In the genomic region with DNA sequence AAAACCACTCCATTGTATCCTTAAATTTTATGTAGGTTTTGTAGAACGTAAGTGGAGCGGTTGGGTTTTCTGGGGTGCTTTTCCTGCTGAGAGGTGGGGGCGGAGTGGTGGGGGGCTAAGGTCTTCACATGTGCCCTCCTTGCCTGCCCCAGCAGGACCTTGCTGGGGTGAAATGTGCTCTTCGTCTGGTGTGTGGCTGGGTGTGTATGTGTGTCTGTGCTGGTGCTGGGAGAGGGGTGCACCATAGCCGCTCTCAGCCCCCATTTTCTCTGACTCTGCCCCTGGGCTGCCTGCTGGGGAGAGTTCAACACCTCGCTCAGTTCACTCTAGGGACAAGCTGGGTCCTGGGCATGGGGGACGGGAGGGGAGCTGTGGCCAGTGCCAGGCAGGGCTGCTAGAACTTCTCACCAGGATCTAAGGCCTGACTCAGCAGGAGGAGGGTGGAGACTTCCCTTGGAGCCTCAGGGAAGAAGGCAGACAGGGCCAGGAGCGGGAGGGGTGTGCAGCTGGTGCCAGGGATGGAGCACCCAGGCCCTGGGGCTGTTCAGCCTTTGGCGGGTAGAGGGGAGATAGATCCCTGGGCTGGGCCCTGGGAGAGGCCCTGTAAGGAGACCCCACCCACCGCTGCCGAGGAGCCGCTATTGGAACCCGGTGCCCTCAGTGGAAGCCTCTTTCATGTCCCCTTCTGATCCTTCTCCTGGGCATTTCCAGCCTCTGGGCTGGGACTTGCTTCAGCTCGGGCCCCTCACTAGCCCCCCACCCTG, we compare ENCODE assay signal across 9 cellular contexts. TPM values are rescaled to one million over a fixed set of nuclear protein-coding genes. Genes with fewer than 3 reads are reported as not detected.
DNase-seq lines count a peak whose midpoint lies in the region; ATAC-seq and TF ChIP-seq lines count a peak whose summit lies in the region.
"Had no signal": no experiment of that assay in that cellular context is flagged by ENCODE, and none has a peak within 500 bp of the region (broad histone marks: within the 10 kb centered on the region; RNA-seq: fewer than 3 reads in every experiment).

No MANE protein-coding gene starts in this region.

- H3K4me3 ChIP-seq in choroid plexus epithelial cell (ENCODE audit: low read depth, low read length) (no peak overlapping the region), lower lobe of right lung (peak overlapping the region; percentile 3)

- H3K9me3 ChIP-seq in lower lobe of right lung = no peaks in the 10 kb centered on the region

- no peaks in the 10 kb centered on the region for H3K36me3 ChIP-seq in lower lobe of right lung

- DNase-seq in NCI-H2171 (lab: John Stamatoyannopoulos, UW) (peak; percentile 34), choroid plexus epithelial cell (ENCODE audit: low read depth) (peak; percentile 45), lower lobe of right lung (no peak), iPS-NIHi11 (ENCODE audit: low spot score) (no peak), activated T-cell treated with anti-CD3 and anti-CD28 coated beads for 4 hours (no peak)
- DNase-seq in activated CD4-positive, alpha-beta T cell treated with anti-CD3 and anti-CD28 coated beads, Interleukin-2, amount 50 U/mL, for 4 hours = no peak
- DNase-seq: activated effector memory CD4-positive, alpha-beta T cell treated with anti-CD3 and anti-CD28 coated beads, Interleukin-2, amount 50 U/mL, for 16 hours had no signal

- TF ChIP-seq CTCF in C4-2B (conservative IDR thresholded peaks at IDR 0.05) = no peak
- no peak for TF ChIP-seq CTCF in choroid plexus epithelial cell (conservative IDR thresholded peaks at IDR 0.05; ENCODE audit: low read depth, low read length)
- no peak for TF ChIP-seq CTCF in lower lobe of right lung (IDR thresholded peaks at IDR 0.05)

- peaks cover 28% of the 10 kb centered on the region for H3K4me1 ChIP-seq in lower lobe of right lung

- intact Hi-C loops in lower lobe of right lung (cut with DNase I) = no loop called here

- peaks cover 62% of the 10 kb centered on the region for H3K27me3 ChIP-seq in lower lobe of right lung (ENCODE audit: low read depth)

- H3K27ac ChIP-seq in C4-2B (peak overlapping the region; percentile 31), lower lobe of right lung (peak overlapping the region; percentile 60)

- ATAC-seq in lower lobe of right lung (peak; percentile 4), GM18858 (IDR thresholded peaks at IDR 0.05; ENCODE audit: unreplicated experiment) (no peak)

RNA-seq across cellular contexts. Expression of a gene that starts 4.8 kb away (rescaled TPM):
- total RNA-seq in lower lobe of right lung = 48.3 TPM

RNA-seq across cellular contexts. Expression of a gene that starts 8.7 kb away (rescaled TPM):
- total RNA-seq in lower lobe of right lung = 1.2 TPM

RNA-seq across cellular contexts. Expression of a gene that starts 18.3 kb away (rescaled TPM):
- 38.8 TPM for total RNA-seq in lower lobe of right lung

RNA-seq across cellular contexts. Expression of a gene that starts 34.7 kb away (rescaled TPM):
- 57.5 TPM for total RNA-seq in lower lobe of right lung

RNA-seq across cellular contexts. Expression of a gene that starts 35.2 kb away (rescaled TPM):
- 2.6 TPM for total RNA-seq in lower lobe of right lung

Comparison
In these comparisons a context has a peak if more than half of its experiments do, and no peak if none do; other contexts are left out.
1. DNase-seq: peak in NCI-H2171 (single experiment) and choroid plexus epithelial cell (single experiment); none in lower lobe of right lung (single experiment), iPS-NIHi11 (single experiment), activated CD4-positive, alpha-beta T cell treated with anti-CD3 and anti-CD28 coated beads, Interleukin-2, amount 50 U/mL, for 4 hours (0 of 2) and activated T-cell treated with anti-CD3 and anti-CD28 coated beads for 4 hours (single experiment).